In the genomic region with DNA sequence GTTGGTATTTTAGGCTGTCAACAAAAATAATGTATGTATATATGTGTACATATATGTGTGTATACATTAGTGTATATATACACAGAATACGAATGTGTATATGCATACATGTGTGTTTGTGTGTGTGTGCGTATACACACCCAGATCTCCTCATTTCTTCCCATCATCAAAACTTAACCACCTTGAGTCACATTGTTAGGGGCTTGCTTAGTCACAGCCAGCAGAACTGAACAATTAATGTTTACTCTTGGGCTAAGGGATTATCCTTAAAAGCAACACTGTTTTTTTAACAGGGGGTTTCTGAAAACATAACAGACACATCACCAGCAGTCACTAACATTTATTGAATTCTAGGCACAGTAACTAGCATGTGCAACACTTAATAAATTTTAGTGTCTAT, we compare ENCODE assay signal across 21 cellular contexts.
"Had no signal": no experiment of that assay in that cellular context is flagged by ENCODE, and none has a peak within 500 bp of the region (broad histone marks: within the 10 kb centered on the region; RNA-seq: fewer than 3 reads in every experiment).

No MANE protein-coding gene starts in this region.

- H3K27ac Mint-ChIP-seq: activated B cell treated with CpG ODN at 0.5 μM for 24 hours; mesothelial cell of epicardium; stimulated activated naive B cell treated with anti-CD40 and anti-IgM and Interleukin-4, amounts not matched to agents 10 μg/mL and 1 μg/mL and 100 μg/mL, for 72 hours had no signal

- H3K27me3 ChIP-seq: brain microvascular endothelial cell, gastrocnemius medialis, left lung, neutrophil, pancreas, tibial artery had no signal

- H3K9me3 Mint-ChIP-seq: activated B cell treated with CpG ODN at 0.5 μM for 24 hours; central memory CD8-positive, alpha-beta T cell; mesothelial cell of epicardium; natural killer cell treated with Interleukin-12 subunit alpha and Interleukin-12 subunit beta and Interleukin-15 and Interleukin-18, amount 100 ng/mL, for 72 hours; stimulated activated naive B cell treated with anti-CD40 and anti-IgM and Interleukin-4, amounts not matched to agents 10 μg/mL and 1 μg/mL and 100 μg/mL, for 72 hours had no signal

- DNase-seq: activated B cell treated with CpG ODN at 0.5 μM for 24 hours; activated CD4-positive, alpha-beta T cell treated with anti-CD3 and anti-CD28 coated beads, Interleukin-2, amount 50 U/mL, for 1 hour; activated naive CD4-positive, alpha-beta T cell treated with Interleukin-2 at 50 U/mL for 16 hours; activated naive CD8-positive, alpha-beta T cell treated with anti-CD3 and anti-CD28 coated beads, Interleukin-2, amount 10 ng/mL, durations not matched to agents 7 days and 5 days; amygdala; brain microvascular endothelial cell; gastrocnemius medialis; head of caudate nucleus; kidney; left lung; pancreas; stimulated activated CD4-positive, alpha-beta T cell treated with anti-CD3 and anti-CD28 coated beads, Interleukin-4, amount 100 ng/mL, for 4 hours; stimulated activated naive B cell treated with anti-CD40 and anti-IgM and Interleukin-4, amounts not matched to agents 10 μg/mL and 1 μg/mL and 100 μg/mL, for 72 hours; tibial artery had no signal

- H3K36me3 Mint-ChIP-seq: mesothelial cell of epicardium had no signal

- H3K4me1 Mint-ChIP-seq: mesothelial cell of epicardium had no signal

- H3K4me1 ChIP-seq: gastrocnemius medialis, pancreas had no signal

- H3K4me3 Mint-ChIP-seq: activated B cell treated with CpG ODN at 0.5 μM for 24 hours; activated naive CD8-positive, alpha-beta T cell treated with anti-CD3 and anti-CD28 coated beads, Interleukin-2, amount 10 ng/mL, durations not matched to agents 7 days and 5 days; central memory CD8-positive, alpha-beta T cell; mesothelial cell of epicardium; natural killer cell treated with Interleukin-12 subunit alpha and Interleukin-12 subunit beta and Interleukin-15 and Interleukin-18, amount 100 ng/mL, for 72 hours; stimulated activated naive B cell treated with anti-CD40 and anti-IgM and Interleukin-4, amounts not matched to agents 10 μg/mL and 1 μg/mL and 100 μg/mL, for 72 hours had no signal

- FAIRE-seq: endometrium, kidney, pancreas had no signal

- H3K9me3 ChIP-seq: gastrocnemius medialis, left lung, neutrophil, pancreas, tibial artery had no signal

- H3K27ac ChIP-seq: brain microvascular endothelial cell, coronary artery, gastrocnemius medialis, left lung, neutrophil, pancreas, tibial artery had no signal

- ATAC-seq: gastrocnemius medialis; left lung; pancreas; sciatic nerve; stimulated activated naive B cell treated with anti-CD40 and anti-IgM and Interleukin-4, amounts not matched to agents 10 μg/mL and 1 μg/mL and 100 μg/mL, for 72 hours had no signal

- H3K4me3 ChIP-seq: coronary artery, gastrocnemius medialis, left lung, pancreas, tibial artery had no signal

- H3K36me3 ChIP-seq: brain microvascular endothelial cell, gastrocnemius medialis, left lung, neutrophil, pancreas had no signal

- H3K27me3 Mint-ChIP-seq: activated B cell treated with CpG ODN at 0.5 μM for 24 hours; activated naive CD8-positive, alpha-beta T cell treated with anti-CD3 and anti-CD28 coated beads, Interleukin-2, amount 10 ng/mL, durations not matched to agents 7 days and 5 days; central memory CD8-positive, alpha-beta T cell; natural killer cell treated with Interleukin-12 subunit alpha and Interleukin-12 subunit beta and Interleukin-15 and Interleukin-18, amount 100 ng/mL, for 72 hours; stimulated activated naive B cell treated with anti-CD40 and anti-IgM and Interleukin-4, amounts not matched to agents 10 μg/mL and 1 μg/mL and 100 μg/mL, for 72 hours had no signal
